Comparison of ENCODE assay signal across 16 cellular contexts in genomic region chr15:59400103-59400813, GRCh38. TPM values are rescaled to one million over a fixed set of nuclear protein-coding genes. Genes with fewer than 3 reads are reported as not detected.
A peak's percentile ranks its signal among the peaks of the same experiment; 100 is the strongest.
DNase-seq lines count a peak whose midpoint lies in the region; ATAC-seq and TF ChIP-seq lines count a peak whose summit lies in the region.
"Had no signal": no experiment of that assay in that cellular context is flagged by ENCODE, and none has a peak within 500 bp of the region (broad histone marks: within the 10 kb centered on the region; RNA-seq: fewer than 3 reads in every experiment).

No MANE protein-coding gene starts in this region.

- H4K5ac ChIP-seq in H9 (ENCODE audit: insufficient read length, low read depth, low read length) (peak overlapping the region; percentile 21), mesendoderm (ENCODE audit: low read length) (no peak overlapping the region)

- no peak overlapping the region for H4K91ac ChIP-seq in H9 (ENCODE audit: insufficient read length, low read depth, low read length)

- TF ChIP-seq CTCF in H9 (conservative IDR thresholded peaks at IDR 0.05) = no peak
- TF ChIP-seq CTCF in left ventricle myocardium inferior (IDR thresholded peaks at IDR 0.05; ENCODE audit: borderline replicate concordance) = no peak

- no peak overlapping the region for H3K4me3 Mint-ChIP-seq in H9
- H3K4me3 Mint-ChIP-seq: activated CD4-positive, alpha-beta memory T cell treated with anti-CD3 and anti-CD28 coated beads, Interleukin-2, amount 10 ng/mL, durations not matched to agents 7 days and 5 days; activated naive CD4-positive, alpha-beta T cell treated with anti-CD3 and anti-CD28 coated beads, Interleukin-2, amount 50 U/mL, for 24 hours; central memory CD8-positive, alpha-beta T cell; T-helper 17 cell had no signal

- peaks cover 21% of the 10 kb centered on the region for H3K27me3 Mint-ChIP-seq in H9 (ENCODE audit: low read depth)

- H3K79me1 ChIP-seq in H9 (ENCODE audit: insufficient read depth, low read depth, low read length, poor library complexity, severe bottlenecking) (no peaks in the 10 kb centered on the region), mesendoderm (ENCODE audit: low read length) (no peaks in the 10 kb centered on the region)

- no peak overlapping the region for H2BK120ac ChIP-seq in H9 (ENCODE audit: low read depth, low read length, poor library complexity, severe bottlenecking)
- no peak overlapping the region for H2BK120ac ChIP-seq in mesendoderm (ENCODE audit: low read depth, low read length)

- H2BK15ac ChIP-seq in H9 (ENCODE audit: low read depth, low read length) = no peak overlapping the region
- H2BK15ac ChIP-seq in mesendoderm (replicated peaks; ENCODE audit: low read depth) = no peak overlapping the region

- H3K36me3 ChIP-seq in mesendoderm (ENCODE audit: control insufficient read depth, insufficient read depth, low read length) = no peaks in the 10 kb centered on the region
- H3K36me3 ChIP-seq in left ventricle myocardium inferior = no peaks in the 10 kb centered on the region
- H3K36me3 ChIP-seq: BE2C had no signal

- H3K18ac ChIP-seq in H9 (ENCODE audit: insufficient read length, low read depth, low read length) (no peak overlapping the region), mesendoderm (ENCODE audit: low read length) (no peak overlapping the region)

- peaks cover 2% of the 10 kb centered on the region; the same call in 1 of the 2 replicates for H3K4me1 ChIP-seq in H9 (ENCODE audit: insufficient read depth, low read length)
- H3K4me1 ChIP-seq in mesendoderm (ENCODE audit: control insufficient read depth, low read depth, low read length) = no peaks in the 10 kb centered on the region
- peaks cover 10% of the 10 kb centered on the region for H3K4me1 ChIP-seq in left ventricle myocardium inferior
- H3K4me1 ChIP-seq: BE2C had no signal

- H3K27ac ChIP-seq in H9 (ENCODE audit: insufficient read length, low read depth, low read length) = no peak overlapping the region
- no peak overlapping the region for H3K27ac ChIP-seq in mesendoderm (ENCODE audit: low read depth, low read length)
- H3K27ac ChIP-seq in left ventricle myocardium inferior (replicated peaks) = no peak overlapping the region
- H3K27ac ChIP-seq: HL-60 had no signal

- H2AK5ac ChIP-seq in H9 (ENCODE audit: insufficient read length, low read length) (no peak overlapping the region), mesendoderm (ENCODE audit: low read length) (no peak overlapping the region)

- no peaks in the 10 kb centered on the region for H3K23me2 ChIP-seq in H9 (ENCODE audit: insufficient read length, low read depth, low read length, poor library complexity, severe bottlenecking)

- H3K27me3 ChIP-seq in H9 (ENCODE audit: insufficient read depth, low read length) = no peaks in the 10 kb centered on the region
- no peaks in the 10 kb centered on the region for H3K27me3 ChIP-seq in mesendoderm (ENCODE audit: insufficient read depth, low read length, poor library complexity)
- H3K27me3 ChIP-seq in left ventricle myocardium inferior (ENCODE audit: low read depth) = no peaks in the 10 kb centered on the region

- H2AFZ ChIP-seq in H9 (ENCODE audit: low read length) = no peak overlapping the region

- peaks cover 37 to 51% of the 10 kb centered on the region in 2 experiments for H3K4me1 Mint-ChIP-seq in H9
- H3K4me1 Mint-ChIP-seq: activated naive CD4-positive, alpha-beta T cell treated with anti-CD3 and anti-CD28 coated beads, Interleukin-2, amount 50 U/mL, for 24 hours; central memory CD8-positive, alpha-beta T cell had no signal

- no peaks in the 10 kb centered on the region for H3K9me3 ChIP-seq in H9 (ENCODE audit: control insufficient read depth, low read depth, low read length)
- H3K9me3 ChIP-seq in left ventricle myocardium inferior (replicated peaks) = no peaks in the 10 kb centered on the region
- H3K9me3 ChIP-seq: BE2C, mucosa of descending colon had no signal

- no peak overlapping the region for H3K4me2 ChIP-seq in H9 (ENCODE audit: insufficient read depth, insufficient read length, low read length)
- H3K4me2 ChIP-seq in mesendoderm (ENCODE audit: low read length) = no peak overlapping the region

- no peak overlapping the region for H2BK20ac ChIP-seq in H9 (ENCODE audit: low read depth, low read length, poor library complexity, severe bottlenecking)

- intact Hi-C loops in left ventricle myocardium inferior (cut with micrococcal nuclease) = no loop called here

- no peak overlapping the region for H2BK12ac ChIP-seq in H9 (ENCODE audit: insufficient read length, low read depth, low read length)

- H3K4ac ChIP-seq in H9 (ENCODE audit: low read depth, low read length) (no peak overlapping the region), mesendoderm (ENCODE audit: low read depth, low read length) (no peak overlapping the region)

- H3K79me2 ChIP-seq in H9 (ENCODE audit: insufficient read depth, low read length) (no peaks in the 10 kb centered on the region), mesendoderm (ENCODE audit: control insufficient read depth, insufficient read depth, low read length) (no peaks in the 10 kb centered on the region)

- H3K56ac ChIP-seq in H9 (ENCODE audit: insufficient read length, low read depth, low read length) (no peak overlapping the region), mesendoderm (ENCODE audit: low read length) (no peak overlapping the region)

- no peak overlapping the region for H3K23ac ChIP-seq in H9 (ENCODE audit: insufficient read length, low read depth, low read length)
- H3K23ac ChIP-seq in mesendoderm (ENCODE audit: low read length) = no peak overlapping the region

- H3K14ac ChIP-seq in H9 (ENCODE audit: insufficient read depth, low read length) = no peak overlapping the region

- peak; percentile 29 for ATAC-seq in GM18502 (IDR thresholded peaks at IDR 0.05; ENCODE audit: poor library complexity, unreplicated experiment)
- ATAC-seq in HG03558 (IDR thresholded peaks at IDR 0.05; ENCODE audit: extremely low read depth, unreplicated experiment) = peak; percentile 5

- no CpG with 5 or more reads among the region's 13 CpGs for WGBS in H9 (ENCODE audit: extremely low coverage, insufficient read length, low lambda C conversion rate)
- WGBS in mesendoderm (ENCODE audit: extremely low coverage, insufficient coverage, low lambda C conversion rate) = no CpG with 5 or more reads among the region's 13 CpGs

- H3T11ph ChIP-seq in H9 (ENCODE audit: low read length) = no peak overlapping the region

- H4K8ac ChIP-seq in H9 (replicated peaks; ENCODE audit: insufficient read length, low read depth, low read length) (no peak overlapping the region), mesendoderm (ENCODE audit: low read depth, low read length) (no peak overlapping the region)

- no peaks in the 10 kb centered on the region for H3K36me3 Mint-ChIP-seq in H9 (ENCODE audit: insufficient read depth in 1 of 3, low read depth in 3 of 3)
- H3K36me3 Mint-ChIP-seq: activated naive CD4-positive, alpha-beta T cell treated with anti-CD3 and anti-CD28 coated beads, Interleukin-2, amount 50 U/mL, for 24 hours had no signal

- H3K9ac ChIP-seq in H9 (ENCODE audit: extremely low read depth, insufficient read length, low read length) (no peak overlapping the region), mesendoderm (ENCODE audit: low read length) (no peak overlapping the region)

- DNase-seq in H9 (no peak), mesendoderm (peak; percentile 15), left ventricle myocardium inferior (no peak), NCI-H1048 (lab: John Stamatoyannopoulos, UW) (no peak), NK-92 (lab: John Stamatoyannopoulos, UW; ENCODE audit: unreplicated experiment) (no peak)
- DNase-seq in stimulated activated CD4-positive, alpha-beta T cell treated with anti-CD3 and anti-CD28 coated beads, Interleukin-4, amount 100 ng/mL, for 1 hour = no peak
- DNase-seq: activated CD4-positive, alpha-beta memory T cell treated with anti-CD3 and anti-CD28 coated beads, Interleukin-2, amount 10 ng/mL, durations not matched to agents 7 days and 5 days; BE2C; mucosa of descending colon; stimulated activated CD4-positive, alpha-beta T cell treated with anti-CD3 and anti-CD28 coated beads, Interleukin-4, amount 100 ng/mL, for 24 hours; T-helper 17 cell had no signal

- no peak overlapping the region for H2BK5ac ChIP-seq in H9 (ENCODE audit: insufficient read length, low read length)
- no peak overlapping the region for H2BK5ac ChIP-seq in mesendoderm (ENCODE audit: low read length)

- no peaks in the 10 kb centered on the region for H4K20me1 ChIP-seq in H9 (ENCODE audit: control insufficient read depth, insufficient read depth, insufficient read length)

- H3K4me3 ChIP-seq in mesendoderm (ENCODE audit: low read length) = no peak overlapping the region
- no peak overlapping the region for H3K4me3 ChIP-seq in left ventricle myocardium inferior
- H3K4me3 ChIP-seq: mucosa of descending colon had no signal

- no peaks in the 10 kb centered on the region; a peak in 1 of 5 replicates for H3K9me3 Mint-ChIP-seq in H9
- H3K9me3 Mint-ChIP-seq: activated CD4-positive, alpha-beta memory T cell treated with anti-CD3 and anti-CD28 coated beads, Interleukin-2, amount 10 ng/mL, durations not matched to agents 7 days and 5 days; activated naive CD4-positive, alpha-beta T cell treated with anti-CD3 and anti-CD28 coated beads, Interleukin-2, amount 50 U/mL, for 24 hours; central memory CD8-positive, alpha-beta T cell had no signal

- H3K27ac Mint-ChIP-seq in H9 = peak overlapping the region in 1 of 3 experiments; percentile 35; a peak in 1 of 7 replicates
- H3K27ac Mint-ChIP-seq: activated CD4-positive, alpha-beta memory T cell treated with anti-CD3 and anti-CD28 coated beads, Interleukin-2, amount 10 ng/mL, durations not matched to agents 7 days and 5 days; activated naive CD4-positive, alpha-beta T cell treated with anti-CD3 and anti-CD28 coated beads, Interleukin-2, amount 50 U/mL, for 24 hours; T-helper 17 cell had no signal

RNA-seq across cellular contexts. Expression of gene MYO1E, which starts 27.6 kb away (rescaled TPM):
- total RNA-seq in H9 (2021) (235 and 249 TPM in 2 replicates), left ventricle myocardium inferior (23.6 TPM)
- polyA plus RNA-seq in mesendoderm (2013, experiment 1 of 2) = 36.3 TPM
- 38.1 TPM for polyA plus RNA-seq in mesendoderm (2013, experiment 2 of 2)

RNA-seq across cellular contexts. Expression of gene FAM81A, which starts 37.7 kb away (rescaled TPM):
- 1.0 and 1.7 TPM in 2 replicates for total RNA-seq in H9 (2021)
- polyA plus RNA-seq in mesendoderm (2013, experiment 1 of 2) = 0.32 TPM
- 0.42 TPM for polyA plus RNA-seq in mesendoderm (2013, experiment 2 of 2)
- 2.9 TPM for total RNA-seq in left ventricle myocardium inferior
- total RNA-seq: T-helper 17 cell had no signal
